ENCODE assay signal across 11 cellular contexts in genomic region chr3:169323580-169324453, GRCh38.
DNase-seq lines count a peak whose midpoint lies in the region; ATAC-seq and TF ChIP-seq lines count a peak whose summit lies in the region.
"Had no signal": no experiment of that assay in that cellular context is flagged by ENCODE, and none has a peak within 500 bp of the region (broad histone marks: within the 10 kb centered on the region; RNA-seq: fewer than 3 reads in every experiment).

No MANE protein-coding gene starts in this region.

- H3K4me1 ChIP-seq in adipocyte (ENCODE audit: control insufficient read depth, insufficient read depth, low read length) = peaks cover 24% of the 10 kb centered on the region
- H3K4me1 ChIP-seq in upper lobe of left lung = peaks cover 14 to 37% (median 22%) of the 10 kb centered on the region in 4 donors

- peak overlapping the region; percentile 25 to 66 (median 46) for H3K27ac ChIP-seq in upper lobe of left lung

- H3K27me3 ChIP-seq in adipocyte (replicated peaks; ENCODE audit: control insufficient read depth, insufficient read depth, low read length) (no peaks in the 10 kb centered on the region), upper lobe of left lung (no peaks in the 10 kb centered on the region)

- H3K4me3 ChIP-seq in adipocyte (ENCODE audit: low read length) (no peak overlapping the region), fibroblast of pulmonary artery (replicated peaks; ENCODE audit: low read depth, low read length) (no peak overlapping the region), upper lobe of left lung (peak overlapping the region in 2 of 4 donors; percentile 6 to 15)

- TF ChIP-seq CTCF in fibroblast of pulmonary artery (IDR thresholded peaks at IDR 0.05; ENCODE audit: low read length, missing control alignments) (no peak), upper lobe of left lung (IDR thresholded peaks at IDR 0.05) (no peak)

- no peaks in the 10 kb centered on the region for H3K9me3 ChIP-seq in adipocyte (ENCODE audit: control insufficient read depth, low read length)
- H3K9me3 ChIP-seq in upper lobe of left lung = no peaks in the 10 kb centered on the region

- H3K9ac ChIP-seq in adipocyte (ENCODE audit: low read length) = no peak overlapping the region

- peak; percentile 73 to 76 for ATAC-seq in upper lobe of left lung (ENCODE audit: low FRiP score in 2 of 2)
- no peak for ATAC-seq in GM21367 (IDR thresholded peaks at IDR 0.05; ENCODE audit: unreplicated experiment)
- no peak for ATAC-seq in HG03342 (IDR thresholded peaks at IDR 0.05; ENCODE audit: unreplicated experiment)
- no peak for ATAC-seq in GM19455 (IDR thresholded peaks at IDR 0.05; ENCODE audit: unreplicated experiment)
- ATAC-seq: Panc1 had no signal

- TF ChIP-seq POLR2A in upper lobe of left lung (IDR thresholded peaks at IDR 0.05) = no peak

- no peak for TF ChIP-seq EP300 in upper lobe of left lung (IDR thresholded peaks at IDR 0.05)

- DNase-seq in adipocyte (ENCODE audit: low read depth) (peak; percentile 18), fibroblast of pulmonary artery (ENCODE audit: low read depth) (peak; percentile 72), mucosa of gallbladder (ENCODE audit: low spot score) (peak; percentile 22), upper lobe of left lung (peak in 1 of 2 donors; percentile 27), mesenteric fat pad (ENCODE audit: low spot score) (no peak)
- DNase-seq: activated naive CD4-positive, alpha-beta T cell treated with anti-CD3 and anti-CD28 coated beads, Interleukin-2, amount 10 ng/mL, durations not matched to agents 7 days and 5 days; H7 had no signal

- no peaks in the 10 kb centered on the region for H3K36me3 ChIP-seq in adipocyte (ENCODE audit: control insufficient read depth, insufficient read depth, low read length, severe bottlenecking)
- H3K36me3 ChIP-seq in upper lobe of left lung = no peaks in the 10 kb centered on the region

- 24 to 40% methylated on average over 6 to 7 of the region's 7 CpGs for WGBS in upper lobe of left lung, 2 donors

Comparison
In these comparisons a context has a peak if more than half of its experiments do, and no peak if none do; other contexts are left out.
1. ATAC-seq: peak in upper lobe of left lung (2 of 2); none in GM21367 (single experiment), HG03342 (single experiment) and GM19455 (single experiment).